Comparison of ENCODE assay signal across 14 cellular contexts in genomic region chr5:138942861-138943260, GRCh38.
"Had no signal": no experiment of that assay in that cellular context is flagged by ENCODE, and none has a peak within 500 bp of the region (broad histone marks: within the 10 kb centered on the region; RNA-seq: fewer than 3 reads in every experiment).

No MANE protein-coding gene starts in this region.

- ATAC-seq: activated naive CD4-positive, alpha-beta T cell treated with anti-CD3 and anti-CD28 coated beads, Interleukin-2, amount 50 U/mL, for 72 hours; esophagus mucosa; naive thymus-derived CD4-positive, alpha-beta T cell had no signal

- DNase-seq: activated CD4-positive, alpha-beta T cell treated with anti-CD3 and anti-CD28 coated beads, Interleukin-2, amount 50 U/mL, for 1 hour; activated CD4-positive, CD25-positive, alpha-beta regulatory T cell; activated effector memory CD4-positive, alpha-beta T cell treated with anti-CD3 and anti-CD28 coated beads, Interleukin-2, amount 50 U/mL, for 16 hours; activated T-cell treated with anti-CD3 and anti-CD28 coated beads, Interleukin-2, amount 50 U/mL, for 1 hour; amniotic stem cell; cerebellar nuclear complex; naive thymus-derived CD4-positive, alpha-beta T cell; stimulated activated CD4-positive, alpha-beta T cell treated with anti-CD3 and anti-CD28 coated beads, Interleukin-12 subunit alpha, Interleukin-12 subunit beta, amount 100 ng/mL, for 4 hours; T-helper 2 cell; testis had no signal

- H3K27me3 ChIP-seq: testis had no signal

- H3K9me3 Mint-ChIP-seq: activated naive CD4-positive, alpha-beta T cell treated with anti-CD3 and anti-CD28 coated beads, Interleukin-2, amount 50 U/mL, for 72 hours; dendritic cell treated with granulocyte-macrophage colony-stimulating factor and Interleukin-4, amounts not matched to agents 40 ng/mL and 50 ng/mL, for 4 days; stimulated activated naive CD8-positive, alpha-beta T cell treated with anti-CD3 and anti-CD28 coated beads, Interleukin-15, Interleukin-2, amounts not matched to agents 100 ng/mL and 50 ng/mL, for 24 hours had no signal

- H3K4me1 ChIP-seq: testis had no signal

- H3K27me3 Mint-ChIP-seq: dendritic cell treated with granulocyte-macrophage colony-stimulating factor and Interleukin-4, amounts not matched to agents 40 ng/mL and 50 ng/mL, for 4 days; naive thymus-derived CD4-positive, alpha-beta T cell; stimulated activated naive CD8-positive, alpha-beta T cell treated with anti-CD3 and anti-CD28 coated beads, Interleukin-15, Interleukin-2, amounts not matched to agents 100 ng/mL and 50 ng/mL, for 24 hours had no signal

- H3K9me3 ChIP-seq: testis had no signal

- H3K36me3 Mint-ChIP-seq: activated naive CD4-positive, alpha-beta T cell treated with anti-CD3 and anti-CD28 coated beads, Interleukin-2, amount 50 U/mL, for 72 hours had no signal

- H3K27ac Mint-ChIP-seq: dendritic cell treated with granulocyte-macrophage colony-stimulating factor and Interleukin-4, amounts not matched to agents 40 ng/mL and 50 ng/mL, for 4 days; stimulated activated naive CD8-positive, alpha-beta T cell treated with anti-CD3 and anti-CD28 coated beads, Interleukin-15, Interleukin-2, amounts not matched to agents 100 ng/mL and 50 ng/mL, for 24 hours had no signal

- H3K27ac ChIP-seq: testis had no signal

- H3K4me3 Mint-ChIP-seq: dendritic cell treated with granulocyte-macrophage colony-stimulating factor and Interleukin-4, amounts not matched to agents 40 ng/mL and 50 ng/mL, for 4 days; naive thymus-derived CD4-positive, alpha-beta T cell; stimulated activated naive CD8-positive, alpha-beta T cell treated with anti-CD3 and anti-CD28 coated beads, Interleukin-15, Interleukin-2, amounts not matched to agents 100 ng/mL and 50 ng/mL, for 24 hours had no signal

- H3K4me3 ChIP-seq: testis had no signal
